17 cellular contexts compared by ENCODE assay signal in the genomic region with DNA sequence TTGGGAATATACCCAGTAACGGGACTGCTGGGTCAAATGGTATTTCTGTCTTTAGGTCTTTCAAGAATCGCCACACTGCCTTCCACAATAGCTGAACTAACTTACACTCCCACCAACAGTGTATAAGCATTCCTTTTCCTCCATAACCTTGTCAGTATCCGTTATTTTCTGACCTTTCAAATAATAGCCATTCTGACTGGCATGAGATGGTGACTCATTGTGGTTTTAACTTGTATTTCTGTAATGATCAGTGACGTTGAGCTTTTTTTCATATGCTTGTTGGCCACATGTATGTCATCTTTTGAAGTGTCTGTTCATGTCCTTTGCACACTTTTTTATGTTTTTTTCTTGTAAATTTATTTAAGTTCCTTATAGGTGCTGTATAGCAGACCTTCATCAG.
A peak's percentile ranks its signal among the peaks of the same experiment; 100 is the strongest.
DNase-seq lines count a peak whose midpoint lies in the region; ATAC-seq and TF ChIP-seq lines count a peak whose summit lies in the region.
"Had no signal": no experiment of that assay in that cellular context is flagged by ENCODE, and none has a peak within 500 bp of the region (broad histone marks: within the 10 kb centered on the region; RNA-seq: fewer than 3 reads in every experiment).

No MANE protein-coding gene starts in this region.

- H3K4me1 Mint-ChIP-seq in activated CD8-positive, alpha-beta T cell treated with anti-CD3 and anti-CD28 coated beads, Interleukin-2, amount 10 ng/mL, durations not matched to agents 7 days and 5 days (ENCODE audit: low read depth) = no peaks in the 10 kb centered on the region
- H3K4me1 Mint-ChIP-seq: endodermal cell; naive B cell; stimulated activated naive B cell treated with anti-CD40 and anti-IgM and Interleukin-4, amounts not matched to agents 10 μg/mL and 1 μg/mL and 100 μg/mL, for 72 hours had no signal

- no peak overlapping the region for H3K4me3 Mint-ChIP-seq in activated CD8-positive, alpha-beta T cell treated with anti-CD3 and anti-CD28 coated beads, Interleukin-2, amount 10 ng/mL, durations not matched to agents 7 days and 5 days
- H3K4me3 Mint-ChIP-seq: activated T-helper 1 cell treated with anti-CD3 and anti-CD28 coated beads, Interleukin-12 subunit alpha, Interleukin-12 subunit beta, Interleukin-2, Interleukin-4 antibody, amounts not matched to agents 30 ng/mL and 10 ng/mL and 1 ng/mL, durations not matched to agents 14 hours and 24 hours and 36 hours; CD4-positive, alpha-beta T cell; endodermal cell; naive B cell; stimulated activated naive B cell treated with anti-CD40 and anti-IgM and Interleukin-4, amounts not matched to agents 10 μg/mL and 1 μg/mL and 100 μg/mL, for 72 hours had no signal

- POLR2A ChIA-PET in activated CD8-positive, alpha-beta T cell treated with anti-CD3 and anti-CD28 coated beads, Interleukin-2, amount 10 ng/mL, durations not matched to agents 7 days and 5 days (lab: Charles Lee) = no interaction called here

- ATAC-seq in activated CD8-positive, alpha-beta T cell treated with anti-CD3 and anti-CD28 coated beads, Interleukin-2, amount 10 ng/mL, durations not matched to agents 7 days and 5 days = no peak
- ATAC-seq: foreskin keratinocyte; stimulated activated naive B cell treated with anti-CD40 and anti-IgM and Interleukin-4, amounts not matched to agents 10 μg/mL and 1 μg/mL and 100 μg/mL, for 72 hours had no signal

- peaks cover 5% of the 10 kb centered on the region for H3K9me3 Mint-ChIP-seq in activated CD8-positive, alpha-beta T cell treated with anti-CD3 and anti-CD28 coated beads, Interleukin-2, amount 10 ng/mL, durations not matched to agents 7 days and 5 days (ENCODE audit: insufficient read depth)
- H3K9me3 Mint-ChIP-seq: activated T-helper 1 cell treated with anti-CD3 and anti-CD28 coated beads, Interleukin-12 subunit alpha, Interleukin-12 subunit beta, Interleukin-2, Interleukin-4 antibody, amounts not matched to agents 30 ng/mL and 10 ng/mL and 1 ng/mL, durations not matched to agents 14 hours and 24 hours and 36 hours had no signal

- no peaks in the 10 kb centered on the region for H3K36me3 Mint-ChIP-seq in activated CD8-positive, alpha-beta T cell treated with anti-CD3 and anti-CD28 coated beads, Interleukin-2, amount 10 ng/mL, durations not matched to agents 7 days and 5 days (ENCODE audit: low read depth)
- H3K36me3 Mint-ChIP-seq: naive B cell; stimulated activated naive B cell treated with anti-CD40 and anti-IgM and Interleukin-4, amounts not matched to agents 10 μg/mL and 1 μg/mL and 100 μg/mL, for 72 hours had no signal

- no peak overlapping the region for H3K4me3 ChIP-seq in fibroblast of pulmonary artery (replicated peaks; ENCODE audit: low read depth, low read length)
- H3K4me3 ChIP-seq: Peyer's patch had no signal

- H3K27ac Mint-ChIP-seq in activated CD8-positive, alpha-beta T cell treated with anti-CD3 and anti-CD28 coated beads, Interleukin-2, amount 10 ng/mL, durations not matched to agents 7 days and 5 days = no peak overlapping the region
- H3K27ac Mint-ChIP-seq: activated T-helper 1 cell treated with anti-CD3 and anti-CD28 coated beads, Interleukin-12 subunit alpha, Interleukin-12 subunit beta, Interleukin-2, Interleukin-4 antibody, amounts not matched to agents 30 ng/mL and 10 ng/mL and 1 ng/mL, durations not matched to agents 14 hours and 24 hours and 36 hours; CD4-positive, alpha-beta T cell; endodermal cell; stimulated activated naive B cell treated with anti-CD40 and anti-IgM and Interleukin-4, amounts not matched to agents 10 μg/mL and 1 μg/mL and 100 μg/mL, for 72 hours had no signal

- no peaks in the 10 kb centered on the region for H3K27me3 Mint-ChIP-seq in activated CD8-positive, alpha-beta T cell treated with anti-CD3 and anti-CD28 coated beads, Interleukin-2, amount 10 ng/mL, durations not matched to agents 7 days and 5 days (ENCODE audit: low read depth)
- H3K27me3 Mint-ChIP-seq: CD4-positive, alpha-beta T cell; naive B cell; stimulated activated naive B cell treated with anti-CD40 and anti-IgM and Interleukin-4, amounts not matched to agents 10 μg/mL and 1 μg/mL and 100 μg/mL, for 72 hours had no signal

- peak; percentile 61 for DNase-seq in A172 (ENCODE audit: low spot score)
- peak; percentile 27 for DNase-seq in HS-27A (ENCODE audit: low read depth)
- DNase-seq in RPMI7951 (ENCODE audit: low read depth) = peak; percentile 15
- peak; percentile 10 for DNase-seq in fibroblast of pulmonary artery (ENCODE audit: low read depth)
- no peak for DNase-seq in activated CD8-positive, alpha-beta T cell treated with anti-CD3 and anti-CD28 coated beads, Interleukin-2, amount 10 ng/mL, durations not matched to agents 7 days and 5 days
- DNase-seq in NCI-H187 (lab: John Stamatoyannopoulos, UW) = no peak
- no peak for DNase-seq in activated naive CD4-positive, alpha-beta T cell treated with anti-CD3 and anti-CD28 coated beads, Interleukin-2, amount 50 U/mL, for 16 hours
- no peak for DNase-seq in stimulated activated naive CD4-positive, alpha-beta T cell treated with Interleukin-2 at 50 U/mL for 16 hours (lab: John Stamatoyannopoulos, UW)
- DNase-seq: CD4-positive, alpha-beta T cell; endodermal cell; naive B cell; NCI-H2029 treated with DMSO at 0.1 percent for 48 hours; NCI-H524 treated with DMSO at 0.1 percent for 48 hours; Peyer's patch; stimulated activated naive B cell treated with anti-CD40 and anti-IgM and Interleukin-4, amounts not matched to agents 10 μg/mL and 1 μg/mL and 100 μg/mL, for 72 hours had no signal

- no peak for TF ChIP-seq CTCF in fibroblast of pulmonary artery (IDR thresholded peaks at IDR 0.05; ENCODE audit: low read length, missing control alignments)

- CTCF ChIA-PET in activated CD8-positive, alpha-beta T cell treated with anti-CD3 and anti-CD28 coated beads, Interleukin-2, amount 10 ng/mL, durations not matched to agents 7 days and 5 days (lab: Charles Lee) = no interaction called here

Comparison
In these comparisons a context has a peak if more than half of its experiments do, and no peak if none do; other contexts are left out.
1. DNase-seq: peak in A172 (single experiment), HS-27A (single experiment), RPMI7951 (single experiment) and fibroblast of pulmonary artery (single experiment); none in activated CD8-positive, alpha-beta T cell treated with anti-CD3 and anti-CD28 coated beads, Interleukin-2, amount 10 ng/mL, durations not matched to agents 7 days and 5 days (single experiment), NCI-H187 (0 of 2), activated naive CD4-positive, alpha-beta T cell treated with anti-CD3 and anti-CD28 coated beads, Interleukin-2, amount 50 U/mL, for 16 hours (single experiment) and stimulated activated naive CD4-positive, alpha-beta T cell treated with Interleukin-2 at 50 U/mL for 16 hours (single experiment).